ENCODE assay signal across 26 cellular contexts in the genomic region with DNA sequence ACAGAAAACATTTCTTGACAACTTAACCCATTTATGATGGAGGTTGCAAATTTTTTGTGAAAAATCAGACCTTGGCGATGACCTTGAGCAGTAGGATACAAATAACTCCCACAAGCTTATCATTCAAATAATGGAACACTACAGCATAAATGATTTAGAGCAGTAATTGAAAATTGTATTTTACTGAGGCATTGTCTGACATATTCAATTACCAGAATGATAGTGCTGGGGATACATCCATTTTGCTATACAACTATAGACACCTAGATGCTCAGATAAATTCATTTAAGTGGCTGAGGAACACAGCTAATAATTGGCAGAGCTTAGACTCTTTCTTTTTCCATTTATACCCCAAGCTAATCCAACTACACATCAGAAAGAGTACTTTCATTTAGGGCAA. TPM values are rescaled to one million over a fixed set of nuclear protein-coding genes. Genes with fewer than 3 reads are reported as not detected.
"Had no signal": no experiment of that assay in that cellular context is flagged by ENCODE, and none has a peak within 500 bp of the region (broad histone marks: within the 10 kb centered on the region; RNA-seq: fewer than 3 reads in every experiment).

No MANE protein-coding gene starts in this region.

- H3K4me3 ChIP-seq: K562 had no signal

- H3K9ac ChIP-seq: KMS-11 had no signal

- H3K27ac ChIP-seq: HL-60, KMS-11, RWPE1 had no signal

- ATAC-seq: K562, Panc1, PC-3, T-cell had no signal

- DNase-seq: Kasumi-1, MM.1S, NCI-H1092 treated with DMSO at 0.1 percent for 48 hours, NCI-H1436, NCI-H187, NCI-H2029, NCI-H2081 treated with DMSO at 0.1 percent for 48 hours, NCI-H2171, NCI-H226, NCI-H446, NCI-H510A, NCI-H524 treated with DMSO at 0.1 percent for 48 hours, NCI-H69, NCI-H774, PC-3, SHP77, SW 1271, T-cell had no signal

- H3K4me1 Mint-ChIP-seq: T-cell had no signal

- H3K27ac Mint-ChIP-seq: IgD-negative memory B cell, T-cell had no signal

- H3K4me3 Mint-ChIP-seq: IgD-negative memory B cell, T-cell had no signal

- H3K36me3 Mint-ChIP-seq: IgD-negative memory B cell, T-cell had no signal

- H3K4me2 ChIP-seq: KMS-11 had no signal

RNA-seq across cellular contexts. Expression of a gene that starts 18.9 kb away (rescaled TPM):
- polyA plus RNA-seq: IgD-negative memory B cell had no signal

RNA-seq across cellular contexts. Expression of a gene that starts 46.7 kb away (rescaled TPM):
- total RNA-seq: K562, M059J, PC-3, SK-MEL-5, T-cell had no signal
- polyA plus RNA-seq: IgD-negative memory B cell, K562 had no signal
